In the genomic region with DNA sequence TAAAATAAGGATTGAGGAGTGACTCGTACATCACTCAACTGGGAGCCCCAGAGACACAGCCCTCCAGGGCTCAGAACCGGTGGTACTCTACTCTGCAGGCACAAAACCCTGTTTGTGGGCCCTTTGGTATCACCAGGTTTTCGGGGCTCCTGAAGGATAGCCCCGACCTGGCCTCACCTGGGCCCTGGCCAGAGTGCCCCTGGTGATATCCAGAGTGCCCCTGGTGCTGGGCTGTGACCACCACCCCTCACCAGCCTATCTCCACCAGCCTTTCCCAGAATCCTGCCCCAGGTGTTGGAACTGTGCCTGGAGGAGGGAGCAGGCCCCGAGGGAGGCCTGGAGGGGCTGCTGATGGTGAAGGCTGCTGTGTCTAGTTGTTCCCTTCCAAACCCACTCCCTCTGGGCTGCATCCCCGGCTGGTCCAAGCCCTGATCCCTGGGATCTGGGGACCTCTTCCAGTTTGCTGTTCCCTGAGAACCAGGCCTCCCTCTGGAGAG, we compare ENCODE assay signal across 9 cellular contexts. TPM values are rescaled to one million over a fixed set of nuclear protein-coding genes. Genes with fewer than 3 reads are reported as not detected.
DNase-seq lines count a peak whose midpoint lies in the region; FAIRE-seq and TF ChIP-seq lines count a peak whose summit lies in the region.
"Had no signal": no experiment of that assay in that cellular context is flagged by ENCODE, and none has a peak within 500 bp of the region (broad histone marks: within the 10 kb centered on the region; RNA-seq: fewer than 3 reads in every experiment).

No MANE protein-coding gene starts in this region.

- POLR2A ChIA-PET in activated CD4-positive, alpha-beta T cell treated with anti-CD3 and anti-CD28 coated beads, Interleukin-2, amount 10 ng/mL, durations not matched to agents 7 days and 5 days (lab: Charles Lee) = no interaction called here

- peak overlapping the region; percentile 31 for H3K27ac Mint-ChIP-seq in activated CD4-positive, alpha-beta T cell treated with anti-CD3 and anti-CD28 coated beads, Interleukin-2, amount 10 ng/mL, durations not matched to agents 7 days and 5 days
- peak overlapping the region; percentile 27 for H3K27ac Mint-ChIP-seq in neural crest cell (ENCODE audit: unreplicated experiment)

- no peak for DNase-seq in activated CD4-positive, alpha-beta T cell treated with anti-CD3 and anti-CD28 coated beads, Interleukin-2, amount 10 ng/mL, durations not matched to agents 7 days and 5 days
- DNase-seq in activated CD4-positive, alpha-beta T cell treated with anti-CD3 and anti-CD28 coated beads for 1 hour = no peak
- no peak for DNase-seq in neural crest cell (ENCODE audit: low read depth, low spot score)
- DNase-seq in vagina (ENCODE audit: extremely low spot score in 2 of 2) = no peak
- no peak for DNase-seq in NOMO-1 treated with DMSO at 0.1 percent for 48 hours (lab: John Stamatoyannopoulos, UW; ENCODE audit: unreplicated experiment)
- no peak for DNase-seq in frontal cortex (ENCODE audit: low spot score in 2 of 2)
- no peak for DNase-seq in HUDEP-2 (lab: John Stamatoyannopoulos, UW; ENCODE audit: unreplicated experiment in 76 of 76)

- no peak overlapping the region for H3K4me3 ChIP-seq in duodenal mucosa (ENCODE audit: low read depth in 1 of 2, low read length in 2 of 2)
- H3K4me3 ChIP-seq in vagina = no peak overlapping the region

- CTCF ChIA-PET in activated CD4-positive, alpha-beta T cell treated with anti-CD3 and anti-CD28 coated beads, Interleukin-2, amount 10 ng/mL, durations not matched to agents 7 days and 5 days (lab: Charles Lee) = interaction anchor here (0.6 to 1.2 kb wide), 5 partner anchors 15 to 291 kb away, joined by 3 to 7 read pairs (median 4); no protein-coding TSS in a partner anchor

- H3K4me1 Mint-ChIP-seq in activated CD4-positive, alpha-beta T cell treated with anti-CD3 and anti-CD28 coated beads, Interleukin-2, amount 10 ng/mL, durations not matched to agents 7 days and 5 days = peaks cover 26% of the 10 kb centered on the region
- peaks cover 28% of the 10 kb centered on the region for H3K4me1 Mint-ChIP-seq in neural crest cell

- H3K4me1 ChIP-seq in duodenal mucosa (ENCODE audit: control insufficient read depth in 1 of 2, insufficient read depth in 2 of 2, low read length in 2 of 2) = peaks cover 4 to 14% of the 10 kb centered on the region in 2 donors
- H3K4me1 ChIP-seq in vagina = peaks cover 50% of the 10 kb centered on the region

- H3K36me3 ChIP-seq in duodenal mucosa (ENCODE audit: control insufficient read depth in 1 of 2, insufficient read depth in 2 of 2, low read length in 2 of 2) (no peaks in the 10 kb centered on the region), vagina (no peaks in the 10 kb centered on the region)

- H3K9me3 Mint-ChIP-seq in activated CD4-positive, alpha-beta T cell treated with anti-CD3 and anti-CD28 coated beads, Interleukin-2, amount 10 ng/mL, durations not matched to agents 7 days and 5 days = no peaks in the 10 kb centered on the region
- no peaks in the 10 kb centered on the region for H3K9me3 Mint-ChIP-seq in neural crest cell
- H3K9me3 Mint-ChIP-seq: stimulated activated naive CD8-positive, alpha-beta T cell treated with anti-CD3 and anti-CD28 coated beads, Interleukin-15, amount 100 ng/mL, for 72 hours had no signal

- no peaks in the 10 kb centered on the region for H3K27me3 Mint-ChIP-seq in activated CD4-positive, alpha-beta T cell treated with anti-CD3 and anti-CD28 coated beads, Interleukin-2, amount 10 ng/mL, durations not matched to agents 7 days and 5 days
- H3K27me3 Mint-ChIP-seq in neural crest cell (ENCODE audit: low read depth) = no peaks in the 10 kb centered on the region
- H3K27me3 Mint-ChIP-seq: stimulated activated naive CD8-positive, alpha-beta T cell treated with anti-CD3 and anti-CD28 coated beads, Interleukin-15, amount 100 ng/mL, for 72 hours had no signal

- no peak overlapping the region for H3K4me3 Mint-ChIP-seq in activated CD4-positive, alpha-beta T cell treated with anti-CD3 and anti-CD28 coated beads, Interleukin-2, amount 10 ng/mL, durations not matched to agents 7 days and 5 days
- no peak overlapping the region for H3K4me3 Mint-ChIP-seq in neural crest cell
- H3K4me3 Mint-ChIP-seq: stimulated activated naive CD8-positive, alpha-beta T cell treated with anti-CD3 and anti-CD28 coated beads, Interleukin-15, amount 100 ng/mL, for 72 hours had no signal

- H3K27me3 ChIP-seq in duodenal mucosa (ENCODE audit: control insufficient read depth in 1 of 2, insufficient read depth in 2 of 2, low read length in 2 of 2) (no peaks in the 10 kb centered on the region), vagina (no peaks in the 10 kb centered on the region)

- H3K9me3 ChIP-seq in duodenal mucosa (ENCODE audit: control insufficient read depth in 1 of 2, low read length in 2 of 2) (no peaks in the 10 kb centered on the region), vagina (no peaks in the 10 kb centered on the region)

- H3K36me3 Mint-ChIP-seq in activated CD4-positive, alpha-beta T cell treated with anti-CD3 and anti-CD28 coated beads, Interleukin-2, amount 10 ng/mL, durations not matched to agents 7 days and 5 days (ENCODE audit: low read depth) = no peaks in the 10 kb centered on the region
- H3K36me3 Mint-ChIP-seq in neural crest cell (ENCODE audit: low read depth) = no peaks in the 10 kb centered on the region

- no peak overlapping the region for H3K9ac ChIP-seq in duodenal mucosa (ENCODE audit: low read depth in 1 of 2, low read length in 2 of 2)

- intact Hi-C loops in vagina (cut with DNase I) = loop anchor here (5.0 kb wide), 1 partner anchor 60 kb away; no protein-coding TSS in a partner anchor

- no peak for FAIRE-seq in frontal cortex (lab: Jason Lieb, UNC)

- H3K27ac ChIP-seq in duodenal mucosa (ENCODE audit: low read depth, low read length) (peak overlapping the region; percentile 42), vagina (peak overlapping the region; percentile 89)

- no peak for TF ChIP-seq CTCF in neural crest cell (conservative IDR thresholded peaks at IDR 0.05)
- TF ChIP-seq CTCF in vagina (IDR thresholded peaks at IDR 0.05) = no peak

- no peak for TF ChIP-seq POLR2A in vagina (IDR thresholded peaks at IDR 0.05)

RNA-seq across cellular contexts. Expression of a gene that starts 2.2 kb away (rescaled TPM):
- total RNA-seq in activated CD4-positive, alpha-beta T cell treated with anti-CD3 and anti-CD28 coated beads, Interleukin-2, amount 10 ng/mL, durations not matched to agents 7 days and 5 days = under 1 TPM; 0.10 to 0.35 TPM
- total RNA-seq in neural crest cell (0.56 and 0.59 TPM in 2 replicates), vagina (61.4 TPM), frontal cortex (0.41 TPM)

RNA-seq across cellular contexts. Expression of a gene that starts 23.6 kb away (rescaled TPM):
- 10 to 100 TPM; 53.1 to 59.5 TPM for total RNA-seq in activated CD4-positive, alpha-beta T cell treated with anti-CD3 and anti-CD28 coated beads, Interleukin-2, amount 10 ng/mL, durations not matched to agents 7 days and 5 days
- total RNA-seq in neural crest cell (121 and 123 TPM in 2 replicates), vagina (38.8 TPM), frontal cortex (47.7 TPM)

Comparison
In these comparisons a context has a peak if more than half of its experiments do, and no peak if none do; other contexts are left out.
1. RNA of a gene that starts 2.2 kb away (total RNA-seq): 61.4 TPM in vagina (single experiment); 0.56 to 0.59 TPM in neural crest cell, 0.41 TPM in frontal cortex (single experiment) and 0.10 to 0.35 TPM in activated CD4-positive, alpha-beta T cell treated with anti-CD3 and anti-CD28 coated beads, Interleukin-2, amount 10 ng/mL, durations not matched to agents 7 days and 5 days; every median in the first group is over 10 times any median in the second.